Comparison of ENCODE assay signal across 8 cellular contexts in the genomic region with DNA sequence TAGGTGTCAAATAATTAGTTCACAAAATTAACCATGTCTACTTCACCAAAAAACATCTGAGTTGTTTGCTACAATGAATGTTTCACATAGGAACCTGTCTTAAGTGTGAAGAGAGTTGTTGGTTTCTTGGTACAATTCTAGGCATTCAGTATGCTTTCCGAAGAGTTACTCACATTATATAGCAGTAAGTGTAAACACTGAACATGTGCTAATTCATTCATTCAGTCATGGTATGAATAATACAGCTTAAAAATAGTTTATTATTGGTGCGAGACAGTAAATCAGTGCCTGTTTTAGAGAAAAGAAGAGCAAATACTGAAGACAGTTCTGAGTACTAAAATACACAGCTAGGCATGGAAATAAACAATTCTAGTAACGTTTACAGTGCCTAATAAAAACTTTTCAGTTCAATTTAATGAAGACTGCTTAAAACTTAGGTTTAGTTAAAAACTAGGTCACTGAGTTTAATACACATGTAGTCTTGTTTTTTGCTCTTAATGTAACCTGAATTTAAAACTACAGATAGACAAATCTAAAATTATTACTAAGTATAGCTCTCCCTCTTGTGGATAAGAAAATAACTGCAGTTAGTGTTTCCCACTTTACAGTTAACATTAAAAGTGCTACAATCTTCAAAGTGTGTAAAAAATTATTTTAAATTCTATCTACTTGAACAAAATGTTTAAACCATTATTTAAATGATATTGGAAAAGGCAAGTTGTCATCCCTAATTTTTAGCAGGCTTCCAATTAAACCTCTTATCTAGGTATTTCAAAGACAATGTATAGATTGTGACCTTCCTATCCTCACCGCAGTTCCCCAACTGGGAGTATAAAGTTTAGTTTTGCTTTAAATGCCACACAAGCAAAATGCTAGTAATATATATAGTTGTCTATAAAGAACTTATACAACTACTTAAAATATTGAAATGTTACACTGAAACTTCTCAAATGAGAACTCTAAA. TPM values are rescaled to one million over a fixed set of nuclear protein-coding genes. Genes with fewer than 3 reads are reported as not detected.
A peak's percentile ranks its signal among the peaks of the same experiment; 100 is the strongest.
DNase-seq lines count a peak whose midpoint lies in the region; ATAC-seq, FAIRE-seq and TF ChIP-seq lines count a peak whose summit lies in the region.

No MANE protein-coding gene starts in this region.

- peak; percentile 6 for DNase-seq in NCI-H345 (lab: John Stamatoyannopoulos, UW)
- DNase-seq in NCI-H345 treated with DMSO at 0.1 percent for 48 hours (lab: John Stamatoyannopoulos, UW; ENCODE audit: unreplicated experiment), result no peak
- peak; percentile 33 for DNase-seq in IMR-90
- no peak for DNase-seq in WTC11 (ENCODE audit: low spot score)
- no peak for DNase-seq in uterus
- DNase-seq in DMS79 (lab: John Stamatoyannopoulos, UW), result no peak
- DNase-seq in T-helper 9 cell, result no peak

- H3K27me3 ChIP-seq in IMR-90 (ENCODE audit: control insufficient read depth, insufficient read depth, low read length) (no peaks in the 10 kb centered on the region), uterus (no peaks in the 10 kb centered on the region)

- in situ Hi-C loops in IMR-90 (cut with MboI; ENCODE audit: low sequenced_read_pairs), result no loop called here

- H3K4ac ChIP-seq in IMR-90 (ENCODE audit: low read depth, low read length), result no peak overlapping the region

- H4K8ac ChIP-seq in IMR-90 (ENCODE audit: low read depth in 2 of 2, low read length in 2 of 2), result no peak overlapping the region

- H3K9me3 ChIP-seq in IMR-90 (ENCODE audit: control insufficient read depth, insufficient read depth, low read length) (no peaks in the 10 kb centered on the region), uterus (no peaks in the 10 kb centered on the region)

- FAIRE-seq in islet of Langerhans (lab: Jason Lieb, UNC), result peak; percentile 99

- dilution Hi-C loops in IMR-90 (cut with HindIII; ENCODE audit: low sequenced_read_pairs, unreplicated experiment), result no loop called here

- no TSS peak for BruUV-seq in IMR-90 (replicated peaks; lab: Mats Ljungman, UMichigan)

- H2BK20ac ChIP-seq in IMR-90 (ENCODE audit: low read depth, low read length), result no peak overlapping the region

- H3K4me3 ChIP-seq in IMR-90 (ENCODE audit: insufficient read depth, low read depth, low read length) (no peak overlapping the region), uterus (no peak overlapping the region)

- CTCF ChIA-PET in IMR-90 (lab: Yijun Ruan, JAX) (interaction anchor here (0.9 to 1.8 kb wide), 6 partner anchors 8 to 616 kb away, joined by 3 to 13 read pairs (median 4); no protein-coding TSS in a partner anchor), WTC11 (lab: Charles Lee) (interaction anchor here (1.0 to 3.5 kb wide), 10 partner anchors 9 to 648 kb away, joined by 3 to 29 read pairs (median 4); a partner anchor contains a TSS)

- POLR2A ChIA-PET in IMR-90 (lab: Charles Lee; ENCODE audit: unreplicated experiment) (no interaction called here), WTC11 (lab: Charles Lee) (no interaction called here)

- no peaks in the 10 kb centered on the region for H3K9me3 Mint-ChIP-seq in WTC11

- H3K4me3 Mint-ChIP-seq in WTC11, result no peak overlapping the region

- no peak overlapping the region for H4K5ac ChIP-seq in IMR-90 (ENCODE audit: low read depth, low read length)

- H2AFZ ChIP-seq in IMR-90 (replicated peaks; ENCODE audit: low read length, poor library complexity), result no peak overlapping the region

- no peak overlapping the region for H3K14ac ChIP-seq in IMR-90 (replicated peaks; ENCODE audit: low read depth, low read length)

- no peak overlapping the region for H2AK5ac ChIP-seq in IMR-90 (ENCODE audit: low read depth, low read length)

- peak; percentile 82 for ATAC-seq in IMR-90 (ENCODE audit: low read depth)
- ATAC-seq in WTC11, result no peak

- no peak overlapping the region for H4K91ac ChIP-seq in IMR-90 (ENCODE audit: insufficient read depth, low read depth, low read length)

- H3K4me1 Mint-ChIP-seq in WTC11, result no peaks in the 10 kb centered on the region

- H3K9me1 ChIP-seq in IMR-90 (ENCODE audit: insufficient read depth, low read length), result no peaks in the 10 kb centered on the region

- H3K18ac ChIP-seq in IMR-90 (ENCODE audit: low read depth, low read length), result no peak overlapping the region

- peaks cover 0 to 4% of the 10 kb centered on the region in 2 experiments; a peak in 1 of 4 replicates for H3K79me1 ChIP-seq in IMR-90 (ENCODE audit: low read depth in 1 of 2, low read length in 2 of 2)

- H3K4me1 ChIP-seq in IMR-90 (ENCODE audit: control insufficient read depth, insufficient read depth, low read length) (no peaks in the 10 kb centered on the region), uterus (no peaks in the 10 kb centered on the region)

- no peak overlapping the region for H2BK5ac ChIP-seq in IMR-90 (ENCODE audit: low read depth, low read length, poor library complexity, severe bottlenecking)

- H3K36me3 ChIP-seq in IMR-90 (ENCODE audit: control insufficient read depth, insufficient read depth, low read length) (peaks cover 15% of the 10 kb centered on the region), uterus (no peaks in the 10 kb centered on the region)

- no peak for TF ChIP-seq POLR2A in IMR-90 (IDR thresholded peaks at IDR 0.05; ENCODE audit: low read depth, low read length)
- TF ChIP-seq POLR2A in uterus (IDR thresholded peaks at IDR 0.05), result no peak

- no peak overlapping the region for H2AK9ac ChIP-seq in IMR-90 (replicated peaks; ENCODE audit: low read depth, low read length, poor library complexity)

- WGBS in IMR-90 (ENCODE audit: extremely low coverage in 2 of 2, insufficient read length in 1 of 2), 2 experiments, result no CpG with 5 or more reads among the region's 4 CpGs

- peaks cover 8% of the 10 kb centered on the region; the same call in 1 of the 2 replicates for H3K36me3 Mint-ChIP-seq in WTC11

- intact Hi-C loops in IMR-90 (cut with micrococcal nuclease), result loop anchor here (1.0 to 5.0 kb wide), 2 partner anchors 391 to 616 kb away; no protein-coding TSS in a partner anchor
- intact Hi-C loops in uterus (cut with DNase I; ENCODE audit: low total_unique reads), result no loop called here

- no peaks in the 10 kb centered on the region for H3K27me3 Mint-ChIP-seq in WTC11 (ENCODE audit: low read depth)

- H3K56ac ChIP-seq in IMR-90 (ENCODE audit: extremely low read depth, insufficient read depth, low read length), result no peak overlapping the region

- no peak overlapping the region for H3K9ac ChIP-seq in IMR-90 (ENCODE audit: low read depth, low read length)

- no peaks in the 10 kb centered on the region for H4K20me1 ChIP-seq in IMR-90 (ENCODE audit: insufficient read depth, low read length)

- H3K4me2 ChIP-seq in IMR-90 (ENCODE audit: low read depth, low read length), result no peak overlapping the region

- H3K23ac ChIP-seq in IMR-90 (ENCODE audit: low read depth, low read length), result no peak overlapping the region

- TF ChIP-seq RAD21 in IMR-90 (IDR thresholded peaks at IDR 0.05; ENCODE audit: low read length), result peak; percentile 60

- TF ChIP-seq CTCF in IMR-90 (conservative IDR thresholded peaks at IDR 0.05; ENCODE audit: low read depth, low read length), result peak; percentile 66
- TF ChIP-seq CTCF in WTC11 (IDR thresholded peaks at IDR 0.05), result peak; percentile 66
- TF ChIP-seq CTCF in uterus (IDR thresholded peaks at IDR 0.05), result peak; percentile 43 to 66 (median 57)

- no peak overlapping the region for H2BK120ac ChIP-seq in IMR-90 (ENCODE audit: low read depth, low read length)

- H2BK15ac ChIP-seq in IMR-90 (ENCODE audit: low read depth, low read length), result no peak overlapping the region

- no peak overlapping the region for H3K27ac Mint-ChIP-seq in WTC11

- no peak overlapping the region for H3K27ac ChIP-seq in IMR-90 (ENCODE audit: insufficient read depth, low read length)
- no peak overlapping the region for H3K27ac ChIP-seq in uterus

TF ChIP-seq in IMR-90, 13 proteins besides CTCF, POLR2A, EP300 and RAD21 (continues in another document):
- TF ChIP-seq MXI1 (IDR thresholded peaks at IDR 0.05; ENCODE audit: borderline replicate concordance, low read depth, low read length) (no peak), CHD1 (IDR thresholded peaks at IDR 0.05; ENCODE audit: low read depth, low read length) (no peak), RCOR1 (IDR thresholded peaks at IDR 0.05; ENCODE audit: insufficient replicate concordance, low read length) (no peak), MAZ (IDR thresholded peaks at IDR 0.05; ENCODE audit: borderline replicate concordance, low read depth, low read length) (no peak)
- TF ChIP-seq, protein P1, sequence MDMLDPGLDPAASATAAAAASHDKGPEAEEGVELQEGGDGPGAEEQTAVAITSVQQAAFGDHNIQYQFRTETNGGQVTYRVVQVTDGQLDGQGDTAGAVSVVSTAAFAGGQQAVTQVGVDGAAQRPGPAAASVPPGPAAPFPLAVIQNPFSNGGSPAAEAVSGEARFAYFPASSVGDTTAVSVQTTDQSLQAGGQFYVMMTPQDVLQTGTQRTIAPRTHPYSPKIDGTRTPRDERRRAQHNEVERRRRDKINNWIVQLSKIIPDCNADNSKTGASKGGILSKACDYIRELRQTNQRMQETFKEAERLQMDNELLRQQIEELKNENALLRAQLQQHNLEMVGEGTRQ (IDR thresholded peaks at IDR 0.05; ENCODE audit: low read depth, low read length), result no peak

TF ChIP-seq in WTC11, 78 proteins besides CTCF, POLR2A, EP300 and RAD21 (continues in another document):
- no peak for TF ChIP-seq SP1 (CRISPR knock-in tag; conservative IDR thresholded peaks at IDR 0.05)
- no peak for TF ChIP-seq ZNF232 (CRISPR knock-in tag; IDR thresholded peaks at IDR 0.05)
- TF ChIP-seq EMX1 (CRISPR knock-in tag; IDR thresholded peaks at IDR 0.05), result no peak
- TF ChIP-seq, protein P2, sequence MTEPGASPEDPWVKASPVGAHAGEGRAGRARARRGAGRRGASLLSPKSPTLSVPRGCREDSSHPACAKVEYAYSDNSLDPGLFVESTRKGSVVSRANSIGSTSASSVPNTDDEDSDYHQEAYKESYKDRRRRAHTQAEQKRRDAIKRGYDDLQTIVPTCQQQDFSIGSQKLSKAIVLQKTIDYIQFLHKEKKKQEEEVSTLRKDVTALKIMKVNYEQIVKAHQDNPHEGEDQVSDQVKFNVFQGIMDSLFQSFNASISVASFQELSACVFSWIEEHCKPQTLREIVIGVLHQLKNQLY (CRISPR knock-in tag; IDR thresholded peaks at IDR 0.05), result no peak
- no peak for TF ChIP-seq ZNF317 (CRISPR knock-in tag; IDR thresholded peaks at IDR 0.05; ENCODE audit: borderline replicate concordance, low read depth)

RNA-seq across cellular contexts. Expression of a gene that starts 20.1 kb away (rescaled TPM):
- total RNA-seq in IMR-90 (2012; rRNA removed) (0.18 and 0.56 TPM in 2 replicates), WTC11 (2021) (0.22 to 0.34 TPM (median 0.27 TPM) in 3 replicates), uterus (1 to 10 TPM in 2 of 4 donors, not detected in 2; 1.5 to 2.6 TPM)
- polyA plus RNA-seq in IMR-90 (2012; rRNA removed), result 0.24 and 0.26 TPM in 2 replicates
- 0.03 TPM in 1 of 2 replicates, not detected in the other for polyA plus RNA-seq in IMR-90 (2012; cell fraction: cytosol; rRNA removed)
- 0.08 TPM in 1 of 2 replicates, not detected in the other for polyA plus RNA-seq in IMR-90 (2012; cell fraction: nucleus; rRNA removed; ENCODE audit: low replicate concordance)

RNA-seq across cellular contexts. Expression of a gene that starts 20.2 kb away (rescaled TPM):
- total RNA-seq in IMR-90 (2012; rRNA removed), result 30.1 and 63.6 TPM in 2 replicates
- 46.2 and 52.5 TPM in 2 replicates for polyA plus RNA-seq in IMR-90 (2012; rRNA removed)
- polyA plus RNA-seq in IMR-90 (2012; cell fraction: cytosol; rRNA removed), result 13.5 and 15.7 TPM in 2 replicates
- polyA plus RNA-seq in IMR-90 (2012; cell fraction: nucleus; rRNA removed; ENCODE audit: low replicate concordance), result 8.6 and 56.9 TPM in 2 replicates
- 31.3 to 38.5 TPM (median 35.7 TPM) in 3 replicates for total RNA-seq in WTC11 (2021)
- 100 to 1,000 TPM in 2 of 4 donors, 10 to 100 TPM in 2; 21.8 to 129 (median 71.2) TPM for total RNA-seq in uterus

Comparison
In these comparisons a context has a peak if more than half of its experiments do, and no peak if none do; other contexts are left out.
1. DNase-seq: peak in NCI-H345 (single experiment) and IMR-90 (single experiment); none in NCI-H345 treated with DMSO at 0.1 percent for 48 hours (single experiment), WTC11 (single experiment), uterus (0 of 2), DMS79 (single experiment) and T-helper 9 cell (single experiment).
2. Peak in every context shown above with its lines, with median percentiles within 50 percentile points of each other: CTCF ChIP-seq.